In the genomic region with DNA sequence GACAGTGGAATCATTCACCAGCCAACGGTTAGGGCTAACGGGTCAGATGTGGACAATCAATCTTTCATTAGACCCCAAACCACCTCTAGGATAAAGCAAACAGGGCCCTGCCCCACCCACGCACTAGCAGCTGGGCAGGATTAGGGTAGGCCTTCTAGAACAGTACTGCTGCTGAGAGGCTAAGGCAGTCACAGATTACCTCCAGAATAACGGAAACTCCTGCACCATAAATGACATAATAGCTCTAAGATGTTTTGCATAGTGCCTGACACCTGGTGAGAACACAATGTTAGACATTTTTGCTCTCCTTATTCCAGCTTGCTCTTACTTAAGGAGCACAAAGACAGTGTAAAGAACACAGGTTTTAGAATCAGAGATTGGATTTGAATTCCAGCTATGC, we compare ENCODE assay signal across 1 cellular context.
TF ChIP-seq lines count a peak whose summit lies in the region.

No MANE protein-coding gene starts in this region.

TF ChIP-seq in HCT116, 20 proteins besides CTCF, POLR2A, EP300 and RAD21 (continued from another document):
- TF ChIP-seq, protein P1, sequence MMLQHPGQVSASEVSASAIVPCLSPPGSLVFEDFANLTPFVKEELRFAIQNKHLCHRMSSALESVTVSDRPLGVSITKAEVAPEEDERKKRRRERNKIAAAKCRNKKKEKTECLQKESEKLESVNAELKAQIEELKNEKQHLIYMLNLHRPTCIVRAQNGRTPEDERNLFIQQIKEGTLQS (IDR thresholded peaks at IDR 0.05): no peak
- TF ChIP-seq, protein P2, sequence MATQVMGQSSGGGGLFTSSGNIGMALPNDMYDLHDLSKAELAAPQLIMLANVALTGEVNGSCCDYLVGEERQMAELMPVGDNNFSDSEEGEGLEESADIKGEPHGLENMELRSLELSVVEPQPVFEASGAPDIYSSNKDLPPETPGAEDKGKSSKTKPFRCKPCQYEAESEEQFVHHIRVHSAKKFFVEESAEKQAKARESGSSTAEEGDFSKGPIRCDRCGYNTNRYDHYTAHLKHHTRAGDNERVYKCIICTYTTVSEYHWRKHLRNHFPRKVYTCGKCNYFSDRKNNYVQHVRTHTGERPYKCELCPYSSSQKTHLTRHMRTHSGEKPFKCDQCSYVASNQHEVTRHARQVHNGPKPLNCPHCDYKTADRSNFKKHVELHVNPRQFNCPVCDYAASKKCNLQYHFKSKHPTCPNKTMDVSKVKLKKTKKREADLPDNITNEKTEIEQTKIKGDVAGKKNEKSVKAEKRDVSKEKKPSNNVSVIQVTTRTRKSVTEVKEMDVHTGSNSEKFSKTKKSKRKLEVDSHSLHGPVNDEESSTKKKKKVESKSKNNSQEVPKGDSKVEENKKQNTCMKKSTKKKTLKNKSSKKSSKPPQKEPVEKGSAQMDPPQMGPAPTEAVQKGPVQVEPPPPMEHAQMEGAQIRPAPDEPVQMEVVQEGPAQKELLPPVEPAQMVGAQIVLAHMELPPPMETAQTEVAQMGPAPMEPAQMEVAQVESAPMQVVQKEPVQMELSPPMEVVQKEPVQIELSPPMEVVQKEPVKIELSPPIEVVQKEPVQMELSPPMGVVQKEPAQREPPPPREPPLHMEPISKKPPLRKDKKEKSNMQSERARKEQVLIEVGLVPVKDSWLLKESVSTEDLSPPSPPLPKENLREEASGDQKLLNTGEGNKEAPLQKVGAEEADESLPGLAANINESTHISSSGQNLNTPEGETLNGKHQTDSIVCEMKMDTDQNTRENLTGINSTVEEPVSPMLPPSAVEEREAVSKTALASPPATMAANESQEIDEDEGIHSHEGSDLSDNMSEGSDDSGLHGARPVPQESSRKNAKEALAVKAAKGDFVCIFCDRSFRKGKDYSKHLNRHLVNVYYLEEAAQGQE (IDR thresholded peaks at IDR 0.05; ENCODE audit: low read depth): no peak
- no peak for TF ChIP-seq SIN3A (IDR thresholded peaks at IDR 0.05; ENCODE audit: low read depth)
